In the genomic region with DNA sequence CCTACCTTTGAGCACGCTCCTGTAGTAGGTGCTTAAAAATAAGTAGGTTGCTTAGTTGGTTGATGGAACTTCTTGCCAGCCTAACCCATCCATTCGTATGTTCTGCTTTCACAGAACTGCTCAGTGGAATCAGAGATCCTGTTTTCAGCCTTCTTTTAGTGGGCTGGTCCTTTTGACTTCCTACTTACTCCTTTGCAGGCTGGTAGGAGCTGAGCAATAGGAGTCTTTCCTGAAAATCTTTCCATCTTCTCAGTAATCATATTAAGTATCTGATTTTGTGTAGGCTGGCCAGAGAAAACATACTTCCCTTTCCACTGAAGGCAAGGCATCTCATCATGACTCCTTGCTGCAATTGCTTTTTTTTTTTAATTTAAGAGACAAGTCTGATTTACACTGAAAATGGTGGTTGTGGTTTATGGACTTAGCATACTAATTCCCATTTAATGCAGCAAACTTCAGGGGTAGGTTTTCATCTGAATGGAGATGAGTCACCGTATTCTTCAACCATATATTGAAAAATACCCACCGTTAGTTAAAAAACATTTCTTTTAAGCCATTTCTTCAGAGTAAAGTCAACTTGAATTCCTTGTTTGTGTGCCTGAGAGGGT, we compare ENCODE assay signal across 13 cellular contexts.
A peak's percentile ranks its signal among the peaks of the same experiment; 100 is the strongest.
DNase-seq lines count a peak whose midpoint lies in the region; ATAC-seq and TF ChIP-seq lines count a peak whose summit lies in the region.
"Had no signal": no experiment of that assay in that cellular context is flagged by ENCODE, and none has a peak within 500 bp of the region (broad histone marks: within the 10 kb centered on the region; RNA-seq: fewer than 3 reads in every experiment).

No MANE protein-coding gene starts in this region.

- no peak overlapping the region for H3K4me3 ChIP-seq in fibroblast of mammary gland (ENCODE audit: control insufficient read depth, low read depth, low read length)
- no peak overlapping the region for H3K4me3 ChIP-seq in skeletal muscle tissue (ENCODE audit: low read length in 3 of 3)
- H3K4me3 ChIP-seq: BLaER1 treated with 17β-estradiol and CSF1 and Interleukin-3, amounts not matched to agents 10 nM and 100 nM had no signal

- H3K9ac ChIP-seq in skeletal muscle tissue (ENCODE audit: low read depth in 1 of 3, low read length in 3 of 3): no peak overlapping the region

- H3K4me3 Mint-ChIP-seq in natural killer cell treated with Interleukin-12 subunit alpha and Interleukin-12 subunit beta and Interleukin-15 and Interleukin-18, amount 100 ng/mL, for 72 hours: no peak overlapping the region
- H3K4me3 Mint-ChIP-seq: activated naive CD4-positive, alpha-beta T cell treated with anti-CD3 and anti-CD28 coated beads, Interleukin-2, amount 10 ng/mL, durations not matched to agents 7 days and 5 days had no signal

- ATAC-seq in SK-N-SH treated with all-trans-retinoic acid at 6 μM for 48 hours (peak; percentile 4), HG03159 (IDR thresholded peaks at IDR 0.05; ENCODE audit: unreplicated experiment) (no peak)
- no peak for ATAC-seq in natural killer cell treated with Interleukin-12 subunit alpha and Interleukin-12 subunit beta and Interleukin-15 and Interleukin-18, amount 100 ng/mL, for 72 hours
- ATAC-seq: foreskin keratinocyte had no signal

- no peaks in the 10 kb centered on the region for H3K36me3 Mint-ChIP-seq in natural killer cell treated with Interleukin-12 subunit alpha and Interleukin-12 subunit beta and Interleukin-15 and Interleukin-18, amount 100 ng/mL, for 72 hours
- H3K36me3 Mint-ChIP-seq: activated naive CD4-positive, alpha-beta T cell treated with anti-CD3 and anti-CD28 coated beads, Interleukin-2, amount 10 ng/mL, durations not matched to agents 7 days and 5 days had no signal

- H3K9me3 ChIP-seq in skeletal muscle tissue (ENCODE audit: control insufficient read depth in 3 of 3, low read length in 3 of 3): no peaks in the 10 kb centered on the region

- DNase-seq in EL: peak; percentile 61
- DNase-seq in fibroblast of mammary gland (ENCODE audit: low read depth): peak; percentile 87
- no peak for DNase-seq in stimulated activated CD4-positive, alpha-beta T cell treated with anti-CD3 and anti-CD28 coated beads, Interleukin-12 subunit alpha, Interleukin-12 subunit beta, amount 100 ng/mL, for 4 hours
- no peak for DNase-seq in natural killer cell treated with Interleukin-12 subunit alpha and Interleukin-12 subunit beta and Interleukin-15 and Interleukin-18, amount 100 ng/mL, for 72 hours (ENCODE audit: low spot score)
- DNase-seq in NCI-H82 (lab: John Stamatoyannopoulos, UW): no peak
- DNase-seq: activated CD8-positive, alpha-beta memory T cell treated with anti-CD3 and anti-CD28 coated beads for 24 hours; activated naive CD4-positive, alpha-beta T cell treated with anti-CD3 and anti-CD28 coated beads, Interleukin-2, amount 10 ng/mL, durations not matched to agents 7 days and 5 days; NCI-H446 treated with DMSO at 0.1 percent for 48 hours had no signal

- H3K4me1 ChIP-seq in skeletal muscle tissue (ENCODE audit: control insufficient read depth in 3 of 3, insufficient read depth in 3 of 3, low read length in 3 of 3): peaks cover 3 to 33% (median 9%) of the 10 kb centered on the region in 3 donors
- H3K4me1 ChIP-seq: foreskin keratinocyte had no signal

- H3K4me1 Mint-ChIP-seq in natural killer cell treated with Interleukin-12 subunit alpha and Interleukin-12 subunit beta and Interleukin-15 and Interleukin-18, amount 100 ng/mL, for 72 hours (ENCODE audit: low read depth in 2 of 2): peaks cover 0 to 4% of the 10 kb centered on the region in 2 donors
- H3K4me1 Mint-ChIP-seq: activated naive CD4-positive, alpha-beta T cell treated with anti-CD3 and anti-CD28 coated beads, Interleukin-2, amount 10 ng/mL, durations not matched to agents 7 days and 5 days had no signal

- no peaks in the 10 kb centered on the region for H3K9me3 Mint-ChIP-seq in natural killer cell treated with Interleukin-12 subunit alpha and Interleukin-12 subunit beta and Interleukin-15 and Interleukin-18, amount 100 ng/mL, for 72 hours
- H3K9me3 Mint-ChIP-seq: activated naive CD4-positive, alpha-beta T cell treated with anti-CD3 and anti-CD28 coated beads, Interleukin-2, amount 10 ng/mL, durations not matched to agents 7 days and 5 days had no signal

- peaks cover 8 to 9% of the 10 kb centered on the region in 2 donors for H3K27me3 Mint-ChIP-seq in natural killer cell treated with Interleukin-12 subunit alpha and Interleukin-12 subunit beta and Interleukin-15 and Interleukin-18, amount 100 ng/mL, for 72 hours

- peaks cover 0 to 3% (median 0%) of the 10 kb centered on the region in 3 donors for H3K27me3 ChIP-seq in skeletal muscle tissue (ENCODE audit: control insufficient read depth in 3 of 3, insufficient read depth in 3 of 3, low read length in 3 of 3)
- H3K27me3 ChIP-seq: BLaER1 treated with 17β-estradiol and CSF1 and Interleukin-3, amounts not matched to agents 10 nM and 100 nM; foreskin keratinocyte had no signal

- H3K27ac Mint-ChIP-seq in natural killer cell treated with Interleukin-12 subunit alpha and Interleukin-12 subunit beta and Interleukin-15 and Interleukin-18, amount 100 ng/mL, for 72 hours: no peak overlapping the region
- H3K27ac Mint-ChIP-seq: activated naive CD4-positive, alpha-beta T cell treated with anti-CD3 and anti-CD28 coated beads, Interleukin-2, amount 10 ng/mL, durations not matched to agents 7 days and 5 days had no signal

- no peaks in the 10 kb centered on the region for H3K36me3 ChIP-seq in skeletal muscle tissue (ENCODE audit: control insufficient read depth in 3 of 3, insufficient read depth in 3 of 3, low read length in 3 of 3)
- H3K36me3 ChIP-seq: BLaER1 treated with 17β-estradiol and CSF1 and Interleukin-3, amounts not matched to agents 10 nM and 100 nM had no signal

- H3K27ac ChIP-seq in skeletal muscle tissue (ENCODE audit: low read depth, low read length): peak overlapping the region; percentile 41
- H3K27ac ChIP-seq: foreskin keratinocyte had no signal

- no peak for TF ChIP-seq CTCF in fibroblast of mammary gland (conservative IDR thresholded peaks at IDR 0.05; ENCODE audit: control insufficient read depth, insufficient read depth, low read depth, low read length)

TF ChIP-seq in SK-N-SH treated with all-trans-retinoic acid at 6 μM for 48 hours, 23 proteins besides CTCF, POLR2A, EP300 and RAD21:
- no peak for TF ChIP-seq ZNF8 (CRISPR knock-in tag; IDR thresholded peaks at IDR 0.05)
- TF ChIP-seq CSDC2 (CRISPR knock-in tag; IDR thresholded peaks at IDR 0.05): no peak
- no peak for TF ChIP-seq ZNF70 (CRISPR knock-in tag; IDR thresholded peaks at IDR 0.05)

Comparison
In these comparisons a context has a peak if more than half of its experiments do, and no peak if none do; other contexts are left out.
1. DNase-seq: peak in EL (single experiment) and fibroblast of mammary gland (single experiment); none in stimulated activated CD4-positive, alpha-beta T cell treated with anti-CD3 and anti-CD28 coated beads, Interleukin-12 subunit alpha, Interleukin-12 subunit beta, amount 100 ng/mL, for 4 hours (single experiment), natural killer cell treated with Interleukin-12 subunit alpha and Interleukin-12 subunit beta and Interleukin-15 and Interleukin-18, amount 100 ng/mL, for 72 hours (single experiment) and NCI-H82 (single experiment).